In genomic region chr7:726084-726853, GRCh38 we compare ENCODE assay signal across 8 cellular contexts. TPM values are rescaled to one million over a fixed set of nuclear protein-coding genes. Genes with fewer than 3 reads are reported as not detected.
A peak's percentile ranks its signal among the peaks of the same experiment; 100 is the strongest.
DNase-seq lines count a peak whose midpoint lies in the region; ATAC-seq and TF ChIP-seq lines count a peak whose summit lies in the region.

TSS of gene DNAAF5 (plus strand) at chr7:726699. CDS start at chr7:726721, 22 bp downstream.

- peak within 1 kb of the TSS; percentile 62 for H3K27ac Mint-ChIP-seq in activated T-cell treated with anti-CD3 and anti-CD28 coated beads, Interleukin-2, amount 50 U/mL, for 72 hours
- H3K27ac Mint-ChIP-seq in naive thymus-derived CD8-positive, alpha-beta T cell: peak within 1 kb of the TSS in 9 of 10 donors; percentile 72 to 89 (median 85)
- peak within 1 kb of the TSS; percentile 96 for H3K27ac Mint-ChIP-seq in stimulated activated naive B cell treated with anti-CD40 and anti-IgM and Interleukin-4, amounts not matched to agents 10 μg/mL and 1 μg/mL and 100 μg/mL, for 72 hours

- peak within 1 kb of the TSS; percentile 84 to 89 for H3K4me3 Mint-ChIP-seq in activated T-cell treated with anti-CD3 and anti-CD28 coated beads, Interleukin-2, amount 50 U/mL, for 72 hours
- peak within 1 kb of the TSS; percentile 73 to 90 (median 82) for H3K4me3 Mint-ChIP-seq in naive thymus-derived CD8-positive, alpha-beta T cell
- peak within 1 kb of the TSS; percentile 86 to 96 for H3K4me3 Mint-ChIP-seq in stimulated activated naive B cell treated with anti-CD40 and anti-IgM and Interleukin-4, amounts not matched to agents 10 μg/mL and 1 μg/mL and 100 μg/mL, for 72 hours

- DNase-seq in DMS53 treated with DMSO at 0.1 percent for 48 hours (lab: John Stamatoyannopoulos, UW; ENCODE audit: unreplicated experiment) (peak; percentile 61), Panc1 (ENCODE audit: low read depth, low spot score) (peak; percentile 45), fibroblast of gingiva (ENCODE audit: low read depth) (peak; percentile 81)
- DNase-seq in activated T-cell treated with anti-CD3 and anti-CD28 coated beads, Interleukin-2, amount 50 U/mL, for 72 hours: peak; percentile 89 to 91
- DNase-seq in naive thymus-derived CD8-positive, alpha-beta T cell: peak; percentile 75 to 88 (median 84)
- peak; percentile 84 for DNase-seq in stimulated activated naive B cell treated with anti-CD40 and anti-IgM and Interleukin-4, amounts not matched to agents 10 μg/mL and 1 μg/mL and 100 μg/mL, for 72 hours

- H3K27me3 ChIP-seq in Panc1 (ENCODE audit: control insufficient read depth, insufficient read depth, low read length): no peaks in the 10 kb centered on the region

- intact Hi-C loops in Panc1 (cut with micrococcal nuclease; ENCODE audit: unreplicated experiment): no loop called here

- peaks cover 8% of the 10 kb centered on the region; the same call in 1 of the 2 replicates for H3K9me3 ChIP-seq in Panc1 (ENCODE audit: control insufficient read depth, insufficient read depth, low read depth, low read length)

- H3K4me1 Mint-ChIP-seq in activated T-cell treated with anti-CD3 and anti-CD28 coated beads, Interleukin-2, amount 50 U/mL, for 72 hours (ENCODE audit: low read depth): peaks cover 33% of the 10 kb centered on the region
- peaks cover 18 to 46% (median 30%) of the 10 kb centered on the region in 4 donors for H3K4me1 Mint-ChIP-seq in naive thymus-derived CD8-positive, alpha-beta T cell
- H3K4me1 Mint-ChIP-seq in stimulated activated naive B cell treated with anti-CD40 and anti-IgM and Interleukin-4, amounts not matched to agents 10 μg/mL and 1 μg/mL and 100 μg/mL, for 72 hours: peaks cover 30 to 50% of the 10 kb centered on the region in 2 donors

- POLR2A ChIA-PET in Panc1 (lab: Charles Lee): no interaction called here
- POLR2A ChIA-PET in naive thymus-derived CD8-positive, alpha-beta T cell (lab: Charles Lee): interaction anchor here (0.9 to 1.5 kb wide), 6 partner anchors 15 to 124 kb away, joined by 3 to 6 read pairs (median 4); no protein-coding TSS in a partner anchor

- peaks cover 3% of the 10 kb centered on the region in 2 donors for H3K9me3 Mint-ChIP-seq in activated T-cell treated with anti-CD3 and anti-CD28 coated beads, Interleukin-2, amount 50 U/mL, for 72 hours
- H3K9me3 Mint-ChIP-seq in naive thymus-derived CD8-positive, alpha-beta T cell: peaks cover 0 to 4% (median 3%) of the 10 kb centered on the region in 9 donors
- H3K9me3 Mint-ChIP-seq in stimulated activated naive B cell treated with anti-CD40 and anti-IgM and Interleukin-4, amounts not matched to agents 10 μg/mL and 1 μg/mL and 100 μg/mL, for 72 hours: peaks cover 2 to 8% of the 10 kb centered on the region in 2 donors

- no TSS peak for BruUV-seq in Panc1 (replicated peaks; lab: Mats Ljungman, UMichigan)

- H3K4me1 ChIP-seq in Panc1 (ENCODE audit: control insufficient read depth, insufficient read depth, low read length): peaks cover 20% of the 10 kb centered on the region

- TF ChIP-seq RAD21 in Ishikawa (IDR thresholded peaks at IDR 0.05; ENCODE audit: low read depth): no peak

- H3K4me3 ChIP-seq in Panc1 (ENCODE audit: low read depth in 2 of 2, low read length in 2 of 2): peak within 1 kb of the TSS; percentile 67 to 88

- TF ChIP-seq EP300 in Ishikawa (IDR thresholded peaks at IDR 0.05; ENCODE audit: borderline replicate concordance): no peak

- peaks cover 24 to 25% of the 10 kb centered on the region in 2 donors for H3K36me3 Mint-ChIP-seq in activated T-cell treated with anti-CD3 and anti-CD28 coated beads, Interleukin-2, amount 50 U/mL, for 72 hours (ENCODE audit: insufficient read depth in 2 of 2)
- H3K36me3 Mint-ChIP-seq in naive thymus-derived CD8-positive, alpha-beta T cell: peaks cover 4 to 21% (median 16%) of the 10 kb centered on the region in 3 donors
- peaks cover 43 to 55% of the 10 kb centered on the region in 2 donors for H3K36me3 Mint-ChIP-seq in stimulated activated naive B cell treated with anti-CD40 and anti-IgM and Interleukin-4, amounts not matched to agents 10 μg/mL and 1 μg/mL and 100 μg/mL, for 72 hours

- H3K36me3 ChIP-seq in Panc1 (ENCODE audit: control insufficient read depth, insufficient read depth, low read length): no peaks in the 10 kb centered on the region

- no peak for TF ChIP-seq CTCF in Panc1 (IDR thresholded peaks at IDR 0.05)

- CTCF ChIA-PET in Panc1 (lab: Charles Lee): no interaction called here

- no peaks in the 10 kb centered on the region for H3K27me3 Mint-ChIP-seq in activated T-cell treated with anti-CD3 and anti-CD28 coated beads, Interleukin-2, amount 50 U/mL, for 72 hours (ENCODE audit: low read depth)
- H3K27me3 Mint-ChIP-seq in naive thymus-derived CD8-positive, alpha-beta T cell: no peaks in the 10 kb centered on the region
- H3K27me3 Mint-ChIP-seq in stimulated activated naive B cell treated with anti-CD40 and anti-IgM and Interleukin-4, amounts not matched to agents 10 μg/mL and 1 μg/mL and 100 μg/mL, for 72 hours: no peaks in the 10 kb centered on the region

- peak within 1 kb of the TSS; percentile 96 for H3K27ac ChIP-seq in Panc1 (ENCODE audit: low read length)

- ATAC-seq in GM21619 (IDR thresholded peaks at IDR 0.05; ENCODE audit: unreplicated experiment) (peak; percentile 94), Panc1 (peak; percentile 88)
- ATAC-seq in activated T-cell treated with anti-CD3 and anti-CD28 coated beads, Interleukin-2, amount 50 U/mL, for 72 hours (replicated peaks in 1 of 2): peak; percentile 93 to 94
- peak; percentile 86 to 91 for ATAC-seq in naive thymus-derived CD8-positive, alpha-beta T cell
- peak; percentile 90 to 93 for ATAC-seq in stimulated activated naive B cell treated with anti-CD40 and anti-IgM and Interleukin-4, amounts not matched to agents 10 μg/mL and 1 μg/mL and 100 μg/mL, for 72 hours (replicated peaks)

- in situ Hi-C loops in Panc1 (cut with HindIII; ENCODE audit: low pct_unique_long_range_greater_than_20kb, low sequenced_read_pairs): no loop called here

TF ChIP-seq in Ishikawa, 13 proteins besides CTCF, POLR2A, EP300 and RAD21:
- TF ChIP-seq EGR1 (IDR thresholded peaks at IDR 0.05) (peak; percentile 63), CREB1 (IDR thresholded peaks at IDR 0.05; ENCODE audit: low read depth) (no peak), CEBPB (IDR thresholded peaks at IDR 0.05) (no peak), ZBTB7A (IDR thresholded peaks at IDR 0.05; ENCODE audit: low read depth) (0 out of 2 replicates have a peak, but pooled peaks have one; percentile 42), YY1 (IDR thresholded peaks at IDR 0.05; ENCODE audit: low read depth) (peak; percentile 96), TAF1 (IDR thresholded peaks at IDR 0.05; ENCODE audit: low read depth) (peak; percentile 95), TEAD4 (IDR thresholded peaks at IDR 0.05) (no peak), NFIC (IDR thresholded peaks at IDR 0.05) (no peak), TCF12 (IDR thresholded peaks at IDR 0.05; ENCODE audit: low read depth) (peak; percentile 62), FOXM1 (IDR thresholded peaks at IDR 0.05; ENCODE audit: borderline replicate concordance, low read depth) (no peak)
- TF ChIP-seq, protein P1, sequence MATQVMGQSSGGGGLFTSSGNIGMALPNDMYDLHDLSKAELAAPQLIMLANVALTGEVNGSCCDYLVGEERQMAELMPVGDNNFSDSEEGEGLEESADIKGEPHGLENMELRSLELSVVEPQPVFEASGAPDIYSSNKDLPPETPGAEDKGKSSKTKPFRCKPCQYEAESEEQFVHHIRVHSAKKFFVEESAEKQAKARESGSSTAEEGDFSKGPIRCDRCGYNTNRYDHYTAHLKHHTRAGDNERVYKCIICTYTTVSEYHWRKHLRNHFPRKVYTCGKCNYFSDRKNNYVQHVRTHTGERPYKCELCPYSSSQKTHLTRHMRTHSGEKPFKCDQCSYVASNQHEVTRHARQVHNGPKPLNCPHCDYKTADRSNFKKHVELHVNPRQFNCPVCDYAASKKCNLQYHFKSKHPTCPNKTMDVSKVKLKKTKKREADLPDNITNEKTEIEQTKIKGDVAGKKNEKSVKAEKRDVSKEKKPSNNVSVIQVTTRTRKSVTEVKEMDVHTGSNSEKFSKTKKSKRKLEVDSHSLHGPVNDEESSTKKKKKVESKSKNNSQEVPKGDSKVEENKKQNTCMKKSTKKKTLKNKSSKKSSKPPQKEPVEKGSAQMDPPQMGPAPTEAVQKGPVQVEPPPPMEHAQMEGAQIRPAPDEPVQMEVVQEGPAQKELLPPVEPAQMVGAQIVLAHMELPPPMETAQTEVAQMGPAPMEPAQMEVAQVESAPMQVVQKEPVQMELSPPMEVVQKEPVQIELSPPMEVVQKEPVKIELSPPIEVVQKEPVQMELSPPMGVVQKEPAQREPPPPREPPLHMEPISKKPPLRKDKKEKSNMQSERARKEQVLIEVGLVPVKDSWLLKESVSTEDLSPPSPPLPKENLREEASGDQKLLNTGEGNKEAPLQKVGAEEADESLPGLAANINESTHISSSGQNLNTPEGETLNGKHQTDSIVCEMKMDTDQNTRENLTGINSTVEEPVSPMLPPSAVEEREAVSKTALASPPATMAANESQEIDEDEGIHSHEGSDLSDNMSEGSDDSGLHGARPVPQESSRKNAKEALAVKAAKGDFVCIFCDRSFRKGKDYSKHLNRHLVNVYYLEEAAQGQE (IDR thresholded peaks at IDR 0.05; ENCODE audit: low read depth): no peak; the same call in 1 of the 2 replicates
- TF ChIP-seq, protein P2, sequence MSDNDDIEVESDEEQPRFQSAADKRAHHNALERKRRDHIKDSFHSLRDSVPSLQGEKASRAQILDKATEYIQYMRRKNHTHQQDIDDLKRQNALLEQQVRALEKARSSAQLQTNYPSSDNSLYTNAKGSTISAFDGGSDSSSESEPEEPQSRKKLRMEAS (IDR thresholded peaks at IDR 0.05): peak; percentile 99
- TF ChIP-seq, protein P3, sequence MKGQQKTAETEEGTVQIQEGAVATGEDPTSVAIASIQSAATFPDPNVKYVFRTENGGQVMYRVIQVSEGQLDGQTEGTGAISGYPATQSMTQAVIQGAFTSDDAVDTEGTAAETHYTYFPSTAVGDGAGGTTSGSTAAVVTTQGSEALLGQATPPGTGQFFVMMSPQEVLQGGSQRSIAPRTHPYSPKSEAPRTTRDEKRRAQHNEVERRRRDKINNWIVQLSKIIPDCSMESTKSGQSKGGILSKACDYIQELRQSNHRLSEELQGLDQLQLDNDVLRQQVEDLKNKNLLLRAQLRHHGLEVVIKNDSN (IDR thresholded peaks at IDR 0.05): peak; percentile 83

RNA-seq across cellular contexts. Expression of gene DNAAF5, which starts in this region (rescaled TPM):
- total RNA-seq in Panc1 (2021; ENCODE audit: unreplicated experiment): 79.5 TPM
- polyA plus RNA-seq in Panc1 (2012; ENCODE audit: insufficient read length): 107 TPM
- total RNA-seq in activated T-cell treated with anti-CD3 and anti-CD28 coated beads, Interleukin-2, amount 50 U/mL, for 72 hours: 10 to 100 TPM; 12.0 to 15.9 TPM
- 10 to 100 TPM; 12.3 to 16.3 TPM for total RNA-seq in naive thymus-derived CD8-positive, alpha-beta T cell
- 1 to 10 TPM; 2.8 to 4.6 (median 4.6) TPM for polyA plus RNA-seq in naive thymus-derived CD8-positive, alpha-beta T cell

Comparison
In these comparisons a context has a peak if more than half of its experiments do, and no peak if none do; other contexts are left out.
1. Peak in every context shown above with its lines: DNase-seq, ATAC-seq, H3K4me3 ChIP-seq and H3K27ac ChIP-seq.